ENCODE assay signal across 34 cellular contexts in the genomic region with DNA sequence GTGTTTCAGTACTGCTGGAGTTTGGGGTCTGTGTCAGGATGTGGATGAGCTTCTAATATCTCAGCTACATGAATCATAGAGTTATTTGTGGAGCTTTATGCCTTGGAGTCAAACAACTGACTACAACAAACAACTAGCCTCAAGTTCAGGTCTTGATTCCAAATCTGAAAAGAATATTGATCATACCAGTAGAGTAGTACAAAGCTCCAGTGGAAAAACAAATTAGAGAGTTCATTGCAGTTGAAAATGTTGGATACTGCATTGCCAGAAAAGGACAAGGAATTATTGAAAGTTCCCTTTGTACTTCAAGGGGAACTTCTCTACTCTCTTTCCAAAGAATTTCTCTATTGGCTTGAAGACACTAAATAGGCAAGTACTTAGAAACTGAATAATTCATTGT.
"Had no signal": no experiment of that assay in that cellular context is flagged by ENCODE, and none has a peak within 500 bp of the region (broad histone marks: within the 10 kb centered on the region; RNA-seq: fewer than 3 reads in every experiment).

No MANE protein-coding gene starts in this region.

- H3K9ac ChIP-seq: KMS-11 had no signal

- H3K4me3 ChIP-seq: MG63 had no signal

- H3K4me2 ChIP-seq: KMS-11 had no signal

- DNase-seq: Karpas-422, Kasumi-1, MG63, MM.1S, MV-4-11, NCI-H1048, NCI-H1092, NCI-H1092 treated with DMSO at 0.1 percent for 48 hours, NCI-H1105, NCI-H1105 treated with DMSO at 0.1 percent for 48 hours, NCI-H1417, NCI-H1417 treated with DMSO at 0.1 percent for 48 hours, NCI-H1436, NCI-H1436 treated with DMSO at 0.1 percent for 48 hours, NCI-H146, NCI-H1694, NCI-H1694 treated with DMSO at 0.1 percent for 48 hours, NCI-H187, NCI-H187 treated with DMSO at 0.1 percent for 48 hours, NCI-H1930, NCI-H2029, NCI-H2029 treated with DMSO at 0.1 percent for 48 hours, NCI-H2081, NCI-H2081 treated with DMSO at 0.1 percent for 48 hours, NCI-H2107, NCI-H2171, NCI-H2171 treated with DMSO at 0.1 percent for 48 hours, NCI-H2227 treated with DMSO at 0.1 percent for 48 hours, NCI-H226, NCI-H345, NCI-H446, NCI-H446 treated with DMSO at 0.1 percent for 48 hours, NCI-H510A had no signal

- H3K27ac ChIP-seq: KMS-11 had no signal

- H3K9me3 ChIP-seq: MG63 had no signal

- H3K27me3 ChIP-seq: MG63 had no signal

- H3K36me3 ChIP-seq: MG63 had no signal
